ENCODE assay signal across 1 cellular context in the genomic region with DNA sequence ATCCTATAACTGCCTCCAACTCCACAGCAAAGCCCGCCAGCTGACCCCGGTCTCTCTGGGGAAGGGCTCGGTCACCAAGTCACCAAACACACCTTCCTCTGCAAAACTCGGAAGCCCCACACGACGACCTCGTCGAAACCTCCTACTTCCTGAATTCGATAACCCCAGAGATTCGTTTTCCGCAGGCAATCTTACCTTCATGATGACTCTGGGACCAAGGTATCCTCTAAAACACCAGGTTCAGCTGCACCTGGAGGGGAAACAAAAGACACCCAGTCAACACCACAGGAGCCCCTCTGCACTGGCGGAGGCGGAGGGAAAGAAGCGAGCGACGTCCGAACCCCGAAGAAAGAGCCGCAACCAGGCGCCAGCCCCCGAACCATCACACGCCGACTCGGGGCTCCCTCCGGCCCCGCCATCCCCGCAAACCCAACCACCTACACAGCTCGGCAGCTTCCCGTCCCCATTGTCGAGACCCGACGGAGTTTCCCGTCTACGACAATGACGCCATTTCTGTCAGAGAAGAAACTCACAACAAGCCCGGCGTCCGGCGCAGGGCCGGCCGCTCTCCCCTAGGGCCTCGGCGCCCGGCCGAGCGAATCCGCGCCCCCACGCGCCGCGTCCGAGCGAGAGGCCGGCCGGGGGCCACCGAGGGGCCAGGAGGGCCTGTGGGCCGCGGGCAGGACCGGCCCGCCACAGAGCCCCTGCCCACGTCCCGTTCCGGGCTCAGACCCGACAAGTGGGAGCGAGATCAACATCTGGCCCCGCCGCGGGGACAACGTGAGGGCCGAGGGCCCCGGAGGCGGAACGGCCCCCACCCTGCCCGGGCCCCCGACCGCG.
TF ChIP-seq lines count a peak whose summit lies in the region.

No MANE protein-coding gene starts in this region.

TF ChIP-seq in GM12878, 131 proteins besides CTCF, POLR2A, EP300 and RAD21 (continued from another document):
- TF ChIP-seq, protein P1, sequence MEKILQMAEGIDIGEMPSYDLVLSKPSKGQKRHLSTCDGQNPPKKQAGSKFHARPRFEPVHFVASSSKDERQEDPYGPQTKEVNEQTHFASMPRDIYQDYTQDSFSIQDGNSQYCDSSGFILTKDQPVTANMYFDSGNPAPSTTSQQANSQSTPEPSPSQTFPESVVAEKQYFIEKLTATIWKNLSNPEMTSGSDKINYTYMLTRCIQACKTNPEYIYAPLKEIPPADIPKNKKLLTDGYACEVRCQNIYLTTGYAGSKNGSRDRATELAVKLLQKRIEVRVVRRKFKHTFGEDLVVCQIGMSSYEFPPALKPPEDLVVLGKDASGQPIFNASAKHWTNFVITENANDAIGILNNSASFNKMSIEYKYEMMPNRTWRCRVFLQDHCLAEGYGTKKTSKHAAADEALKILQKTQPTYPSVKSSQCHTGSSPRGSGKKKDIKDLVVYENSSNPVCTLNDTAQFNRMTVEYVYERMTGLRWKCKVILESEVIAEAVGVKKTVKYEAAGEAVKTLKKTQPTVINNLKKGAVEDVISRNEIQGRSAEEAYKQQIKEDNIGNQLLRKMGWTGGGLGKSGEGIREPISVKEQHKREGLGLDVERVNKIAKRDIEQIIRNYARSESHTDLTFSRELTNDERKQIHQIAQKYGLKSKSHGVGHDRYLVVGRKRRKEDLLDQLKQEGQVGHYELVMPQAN (conservative IDR thresholded peaks at IDR 0.05), result peak; percentile 61; the same call in 1 of the 2 replicates
- no peak for TF ChIP-seq ZBED1 (IDR thresholded peaks at IDR 0.05; ENCODE audit: borderline replicate concordance)
- 0 out of 2 replicates have a peak, but pooled peaks have one; percentile 14 for TF ChIP-seq PAX5 (IDR thresholded peaks at IDR 0.05; ENCODE audit: borderline replicate concordance, low read depth, low read length)
- TF ChIP-seq, protein P2, sequence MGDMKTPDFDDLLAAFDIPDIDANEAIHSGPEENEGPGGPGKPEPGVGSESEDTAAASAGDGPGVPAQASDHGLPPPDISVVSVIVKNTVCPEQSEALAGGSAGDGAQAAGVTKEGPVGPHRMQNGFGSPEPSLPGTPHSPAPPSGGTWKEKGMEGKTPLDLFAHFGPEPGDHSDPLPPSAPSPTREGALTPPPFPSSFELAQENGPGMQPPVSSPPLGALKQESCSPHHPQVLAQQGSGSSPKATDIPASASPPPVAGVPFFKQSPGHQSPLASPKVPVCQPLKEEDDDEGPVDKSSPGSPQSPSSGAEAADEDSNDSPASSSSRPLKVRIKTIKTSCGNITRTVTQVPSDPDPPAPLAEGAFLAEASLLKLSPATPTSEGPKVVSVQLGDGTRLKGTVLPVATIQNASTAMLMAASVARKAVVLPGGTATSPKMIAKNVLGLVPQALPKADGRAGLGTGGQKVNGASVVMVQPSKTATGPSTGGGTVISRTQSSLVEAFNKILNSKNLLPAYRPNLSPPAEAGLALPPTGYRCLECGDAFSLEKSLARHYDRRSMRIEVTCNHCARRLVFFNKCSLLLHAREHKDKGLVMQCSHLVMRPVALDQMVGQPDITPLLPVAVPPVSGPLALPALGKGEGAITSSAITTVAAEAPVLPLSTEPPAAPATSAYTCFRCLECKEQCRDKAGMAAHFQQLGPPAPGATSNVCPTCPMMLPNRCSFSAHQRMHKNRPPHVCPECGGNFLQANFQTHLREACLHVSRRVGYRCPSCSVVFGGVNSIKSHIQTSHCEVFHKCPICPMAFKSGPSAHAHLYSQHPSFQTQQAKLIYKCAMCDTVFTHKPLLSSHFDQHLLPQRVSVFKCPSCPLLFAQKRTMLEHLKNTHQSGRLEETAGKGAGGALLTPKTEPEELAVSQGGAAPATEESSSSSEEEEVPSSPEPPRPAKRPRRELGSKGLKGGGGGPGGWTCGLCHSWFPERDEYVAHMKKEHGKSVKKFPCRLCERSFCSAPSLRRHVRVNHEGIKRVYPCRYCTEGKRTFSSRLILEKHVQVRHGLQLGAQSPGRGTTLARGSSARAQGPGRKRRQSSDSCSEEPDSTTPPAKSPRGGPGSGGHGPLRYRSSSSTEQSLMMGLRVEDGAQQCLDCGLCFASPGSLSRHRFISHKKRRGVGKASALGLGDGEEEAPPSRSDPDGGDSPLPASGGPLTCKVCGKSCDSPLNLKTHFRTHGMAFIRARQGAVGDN (IDR thresholded peaks at IDR 0.05), result 0 out of 2 replicates have a peak, but pooled peaks have one; percentile 30
- TF ChIP-seq SPI1 (IDR thresholded peaks at IDR 0.05; ENCODE audit: borderline replicate concordance, insufficient read depth, low read depth, low read length), result peak; percentile 66; the same call in 1 of the 2 replicates
- TF ChIP-seq IKZF2 (IDR thresholded peaks at IDR 0.05), result peak in 1 of 2 experiments; percentile 16; a peak in 1 of 4 replicates
- no peak for TF ChIP-seq CEBPB (IDR thresholded peaks at IDR 0.05; ENCODE audit: borderline replicate concordance in 1 of 2, low read depth in 2 of 2, low read length in 2 of 2)
- TF ChIP-seq ZZZ3 (IDR thresholded peaks at IDR 0.05; ENCODE audit: control insufficient read depth, insufficient read length, low read depth), result no peak
- TF ChIP-seq TCF3 (IDR thresholded peaks at IDR 0.05; ENCODE audit: borderline replicate concordance, insufficient read depth, low read depth, low read length), result no peak
- 0 out of 2 replicates have a peak, but pooled peaks have one; percentile 43 for TF ChIP-seq TARDBP (IDR thresholded peaks at IDR 0.05; ENCODE audit: borderline replicate concordance)
- TF ChIP-seq IKZF1 (conservative IDR thresholded peaks at IDR 0.05), result peak; percentile 71
- peak; percentile 70 for TF ChIP-seq NBN (IDR thresholded peaks at IDR 0.05)
- peak; percentile 53; the same call in 1 of the 2 replicates for TF ChIP-seq RUNX3 (IDR thresholded peaks at IDR 0.05; ENCODE audit: low read length)
- TF ChIP-seq ATF7 (IDR thresholded peaks at IDR 0.05; ENCODE audit: low read depth), result peak; percentile 41
- 0 out of 2 replicates have a peak, but pooled peaks have one; percentile 78 for TF ChIP-seq BACH1 (IDR thresholded peaks at IDR 0.05; ENCODE audit: borderline replicate concordance)
- TF ChIP-seq CHD2 (IDR thresholded peaks at IDR 0.05; ENCODE audit: borderline replicate concordance, low read depth, low read length), result no peak
- TF ChIP-seq ETV6 (conservative IDR thresholded peaks at IDR 0.05 in 1 of 2, IDR thresholded peaks at IDR 0.05 in 1 of 2; ENCODE audit: borderline replicate concordance in 1 of 2, low read depth in 1 of 2), result peak in 1 of 2 experiments; percentile 93; a peak in 2 of 4 replicates
- TF ChIP-seq ZNF217 (IDR thresholded peaks at IDR 0.05), result 0 out of 2 replicates have a peak, but pooled peaks have one; percentile 18
- TF ChIP-seq, protein P3, sequence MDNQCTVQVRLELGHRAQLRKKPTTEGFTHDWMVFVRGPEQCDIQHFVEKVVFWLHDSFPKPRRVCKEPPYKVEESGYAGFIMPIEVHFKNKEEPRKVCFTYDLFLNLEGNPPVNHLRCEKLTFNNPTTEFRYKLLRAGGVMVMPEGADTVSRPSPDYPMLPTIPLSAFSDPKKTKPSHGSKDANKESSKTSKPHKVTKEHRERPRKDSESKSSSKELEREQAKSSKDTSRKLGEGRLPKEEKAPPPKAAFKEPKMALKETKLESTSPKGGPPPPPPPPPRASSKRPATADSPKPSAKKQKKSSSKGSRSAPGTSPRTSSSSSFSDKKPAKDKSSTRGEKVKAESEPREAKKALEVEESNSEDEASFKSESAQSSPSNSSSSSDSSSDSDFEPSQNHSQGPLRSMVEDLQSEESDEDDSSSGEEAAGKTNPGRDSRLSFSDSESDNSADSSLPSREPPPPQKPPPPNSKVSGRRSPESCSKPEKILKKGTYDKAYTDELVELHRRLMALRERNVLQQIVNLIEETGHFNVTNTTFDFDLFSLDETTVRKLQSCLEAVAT (IDR thresholded peaks at IDR 0.05), result peak; percentile 39; the same call in 1 of the 2 replicates
- TF ChIP-seq BHLHE40 (IDR thresholded peaks at IDR 0.05; ENCODE audit: borderline replicate concordance in 1 of 2, low read depth in 2 of 2, low read length in 1 of 2), result peak in 1 of 2 experiments; percentile 32; a peak in 1 of 4 replicates
- peak; percentile 77; the same call in 1 of the 2 replicates for TF ChIP-seq YY1 (IDR thresholded peaks at IDR 0.05; ENCODE audit: low read depth, low read length)
- TF ChIP-seq, protein P4, sequence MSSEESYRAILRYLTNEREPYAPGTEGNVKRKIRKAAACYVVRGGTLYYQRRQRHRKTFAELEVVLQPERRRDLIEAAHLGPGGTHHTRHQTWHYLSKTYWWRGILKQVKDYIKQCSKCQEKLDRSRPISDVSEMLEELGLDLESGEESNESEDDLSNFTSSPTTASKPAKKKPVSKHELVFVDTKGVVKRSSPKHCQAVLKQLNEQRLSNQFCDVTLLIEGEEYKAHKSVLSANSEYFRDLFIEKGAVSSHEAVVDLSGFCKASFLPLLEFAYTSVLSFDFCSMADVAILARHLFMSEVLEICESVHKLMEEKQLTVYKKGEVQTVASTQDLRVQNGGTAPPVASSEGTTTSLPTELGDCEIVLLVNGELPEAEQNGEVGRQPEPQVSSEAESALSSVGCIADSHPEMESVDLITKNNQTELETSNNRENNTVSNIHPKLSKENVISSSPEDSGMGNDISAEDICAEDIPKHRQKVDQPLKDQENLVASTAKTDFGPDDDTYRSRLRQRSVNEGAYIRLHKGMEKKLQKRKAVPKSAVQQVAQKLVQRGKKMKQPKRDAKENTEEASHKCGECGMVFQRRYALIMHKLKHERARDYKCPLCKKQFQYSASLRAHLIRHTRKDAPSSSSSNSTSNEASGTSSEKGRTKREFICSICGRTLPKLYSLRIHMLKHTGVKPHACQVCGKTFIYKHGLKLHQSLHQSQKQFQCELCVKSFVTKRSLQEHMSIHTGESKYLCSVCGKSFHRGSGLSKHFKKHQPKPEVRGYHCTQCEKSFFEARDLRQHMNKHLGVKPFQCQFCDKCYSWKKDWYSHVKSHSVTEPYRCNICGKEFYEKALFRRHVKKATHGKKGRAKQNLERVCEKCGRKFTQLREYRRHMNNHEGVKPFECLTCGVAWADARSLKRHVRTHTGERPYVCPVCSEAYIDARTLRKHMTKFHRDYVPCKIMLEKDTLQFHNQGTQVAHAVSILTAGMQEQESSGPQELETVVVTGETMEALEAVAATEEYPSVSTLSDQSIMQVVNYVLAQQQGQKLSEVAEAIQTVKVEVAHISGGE (CRISPR knock-in tag; IDR thresholded peaks at IDR 0.05), result peak; percentile 24; the same call in 1 of the 2 replicates
- peak; percentile 52; the same call in 1 of the 2 replicates for TF ChIP-seq CREB1 (IDR thresholded peaks at IDR 0.05; ENCODE audit: low read depth)
- TF ChIP-seq HDGF (IDR thresholded peaks at IDR 0.05), result 0 out of 2 replicates have a peak, but pooled peaks have one; percentile 58
- peak; percentile 29 for TF ChIP-seq NR2F1 (conservative IDR thresholded peaks at IDR 0.05)
- TF ChIP-seq, protein P5, sequence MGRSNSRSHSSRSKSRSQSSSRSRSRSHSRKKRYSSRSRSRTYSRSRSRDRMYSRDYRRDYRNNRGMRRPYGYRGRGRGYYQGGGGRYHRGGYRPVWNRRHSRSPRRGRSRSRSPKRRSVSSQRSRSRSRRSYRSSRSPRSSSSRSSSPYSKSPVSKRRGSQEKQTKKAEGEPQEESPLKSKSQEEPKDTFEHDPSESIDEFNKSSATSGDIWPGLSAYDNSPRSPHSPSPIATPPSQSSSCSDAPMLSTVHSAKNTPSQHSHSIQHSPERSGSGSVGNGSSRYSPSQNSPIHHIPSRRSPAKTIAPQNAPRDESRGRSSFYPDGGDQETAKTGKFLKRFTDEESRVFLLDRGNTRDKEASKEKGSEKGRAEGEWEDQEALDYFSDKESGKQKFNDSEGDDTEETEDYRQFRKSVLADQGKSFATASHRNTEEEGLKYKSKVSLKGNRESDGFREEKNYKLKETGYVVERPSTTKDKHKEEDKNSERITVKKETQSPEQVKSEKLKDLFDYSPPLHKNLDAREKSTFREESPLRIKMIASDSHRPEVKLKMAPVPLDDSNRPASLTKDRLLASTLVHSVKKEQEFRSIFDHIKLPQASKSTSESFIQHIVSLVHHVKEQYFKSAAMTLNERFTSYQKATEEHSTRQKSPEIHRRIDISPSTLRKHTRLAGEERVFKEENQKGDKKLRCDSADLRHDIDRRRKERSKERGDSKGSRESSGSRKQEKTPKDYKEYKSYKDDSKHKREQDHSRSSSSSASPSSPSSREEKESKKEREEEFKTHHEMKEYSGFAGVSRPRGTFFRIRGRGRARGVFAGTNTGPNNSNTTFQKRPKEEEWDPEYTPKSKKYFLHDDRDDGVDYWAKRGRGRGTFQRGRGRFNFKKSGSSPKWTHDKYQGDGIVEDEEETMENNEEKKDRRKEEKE (IDR thresholded peaks at IDR 0.05), result no peak
- 0 out of 2 replicates have a peak, but pooled peaks have one; percentile 15 for TF ChIP-seq IRF4 (IDR thresholded peaks at IDR 0.05; ENCODE audit: low read depth, low read length)
- no peak for TF ChIP-seq SUZ12 (IDR thresholded peaks at IDR 0.05; ENCODE audit: unreplicated experiment)
- TF ChIP-seq MXI1 (IDR thresholded peaks at IDR 0.05; ENCODE audit: low read depth, low read length), result 0 out of 2 replicates have a peak, but pooled peaks have one; percentile 31
- TF ChIP-seq, protein P6, sequence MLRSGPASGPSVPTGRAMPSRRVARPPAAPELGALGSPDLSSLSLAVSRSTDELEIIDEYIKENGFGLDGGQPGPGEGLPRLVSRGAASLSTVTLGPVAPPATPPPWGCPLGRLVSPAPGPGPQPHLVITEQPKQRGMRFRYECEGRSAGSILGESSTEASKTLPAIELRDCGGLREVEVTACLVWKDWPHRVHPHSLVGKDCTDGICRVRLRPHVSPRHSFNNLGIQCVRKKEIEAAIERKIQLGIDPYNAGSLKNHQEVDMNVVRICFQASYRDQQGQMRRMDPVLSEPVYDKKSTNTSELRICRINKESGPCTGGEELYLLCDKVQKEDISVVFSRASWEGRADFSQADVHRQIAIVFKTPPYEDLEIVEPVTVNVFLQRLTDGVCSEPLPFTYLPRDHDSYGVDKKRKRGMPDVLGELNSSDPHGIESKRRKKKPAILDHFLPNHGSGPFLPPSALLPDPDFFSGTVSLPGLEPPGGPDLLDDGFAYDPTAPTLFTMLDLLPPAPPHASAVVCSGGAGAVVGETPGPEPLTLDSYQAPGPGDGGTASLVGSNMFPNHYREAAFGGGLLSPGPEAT (IDR thresholded peaks at IDR 0.05; ENCODE audit: low read depth), result peak; percentile 41; the same call in 1 of the 2 replicates
- peak; percentile 40; the same call in 1 of the 2 replicates for TF ChIP-seq POLR2AphosphoS5 (IDR thresholded peaks at IDR 0.05; ENCODE audit: low read length)
